ENCODE assay signal across 12 cellular contexts in genomic region chr20:12358006-12358654, GRCh38.
DNase-seq lines count a peak whose midpoint lies in the region; TF ChIP-seq lines count a peak whose summit lies in the region.
"Had no signal": no experiment of that assay in that cellular context is flagged by ENCODE, and none has a peak within 500 bp of the region (broad histone marks: within the 10 kb centered on the region; RNA-seq: fewer than 3 reads in every experiment).

No MANE protein-coding gene starts in this region.

- in situ Hi-C loops in SK-MEL-5 (cut with HindIII; ENCODE audit: low pct_unique_long_range_greater_than_20kb, low sequenced_read_pairs): no loop called here

- H3K9me3 ChIP-seq in A673 (ENCODE audit: low read depth, low read length, poor library complexity, severe bottlenecking) (no peaks in the 10 kb centered on the region), tibial artery (peaks cover 0 to 7% (median 0%) of the 10 kb centered on the region in 3 donors)

- intact Hi-C loops in A673 (cut with micrococcal nuclease; ENCODE audit: unreplicated experiment): no loop called here
- intact Hi-C loops in tibial artery (cut with DNase I; ENCODE audit: low total_unique reads): no loop called here
- intact Hi-C loops in activated CD4-positive, alpha-beta T cell treated with anti-CD3 and anti-CD28 coated beads, Interleukin-2, amount 10 ng/mL, durations not matched to agents 24 days and 14 days (cut with micrococcal nuclease): no loop called here
- intact Hi-C loops in CD14-positive monocyte (cut with micrococcal nuclease): no loop called here

- H3K27ac Mint-ChIP-seq in glutamatergic neuron (ENCODE audit: unreplicated experiment) (no peak overlapping the region), CD14-positive monocyte (no peak overlapping the region)
- H3K27ac Mint-ChIP-seq in activated CD4-positive, alpha-beta T cell treated with anti-CD3 and anti-CD28 coated beads, Interleukin-2, amount 10 ng/mL, durations not matched to agents 24 days and 14 days: no peak overlapping the region
- H3K27ac Mint-ChIP-seq: activated B cell treated with CpG ODN at 0.5 μM for 24 hours had no signal

- H3K36me3 Mint-ChIP-seq in glutamatergic neuron (ENCODE audit: unreplicated experiment) (no peaks in the 10 kb centered on the region), CD14-positive monocyte (no peaks in the 10 kb centered on the region)
- H3K36me3 Mint-ChIP-seq in activated CD4-positive, alpha-beta T cell treated with anti-CD3 and anti-CD28 coated beads, Interleukin-2, amount 10 ng/mL, durations not matched to agents 24 days and 14 days (ENCODE audit: low read depth): no peaks in the 10 kb centered on the region

- POLR2A ChIA-PET in A673 (lab: Charles Lee; ENCODE audit: low non-redundant PET): no interaction called here

- H3K9me3 Mint-ChIP-seq in glutamatergic neuron (ENCODE audit: unreplicated experiment) (no peaks in the 10 kb centered on the region), CD14-positive monocyte (peaks cover 0 to 13% (median 3%) of the 10 kb centered on the region in 7 donors)
- H3K9me3 Mint-ChIP-seq in activated CD4-positive, alpha-beta T cell treated with anti-CD3 and anti-CD28 coated beads, Interleukin-2, amount 10 ng/mL, durations not matched to agents 24 days and 14 days: peaks cover 6% of the 10 kb centered on the region

- no TSS peak for BruUV-seq in A673 (replicated peaks; lab: Mats Ljungman, UMichigan)

- H3K27ac ChIP-seq in A673 (ENCODE audit: low read depth, low read length, poor library complexity, severe bottlenecking): no peak overlapping the region
- H3K27ac ChIP-seq in tibial artery: no peak overlapping the region

- H3K4me3 Mint-ChIP-seq in glutamatergic neuron (ENCODE audit: unreplicated experiment) (no peak overlapping the region), CD14-positive monocyte (no peak overlapping the region)
- no peak overlapping the region for H3K4me3 Mint-ChIP-seq in activated CD4-positive, alpha-beta T cell treated with anti-CD3 and anti-CD28 coated beads, Interleukin-2, amount 10 ng/mL, durations not matched to agents 24 days and 14 days
- H3K4me3 Mint-ChIP-seq: activated B cell treated with CpG ODN at 0.5 μM for 24 hours had no signal

- no peaks in the 10 kb centered on the region for H3K4me1 Mint-ChIP-seq in glutamatergic neuron (ENCODE audit: low read depth, unreplicated experiment)
- no peaks in the 10 kb centered on the region for H3K4me1 Mint-ChIP-seq in activated CD4-positive, alpha-beta T cell treated with anti-CD3 and anti-CD28 coated beads, Interleukin-2, amount 10 ng/mL, durations not matched to agents 24 days and 14 days
- H3K4me1 Mint-ChIP-seq in CD14-positive monocyte: no peaks in the 10 kb centered on the region
- H3K4me1 Mint-ChIP-seq: activated B cell treated with CpG ODN at 0.5 μM for 24 hours had no signal

- H3K27me3 ChIP-seq in A673 (replicated peaks; ENCODE audit: insufficient read depth, low read depth, low read length, poor library complexity): no peaks in the 10 kb centered on the region
- H3K27me3 ChIP-seq in H7 (ENCODE audit: control insufficient read depth, insufficient read depth, low read length): no peaks in the 10 kb centered on the region
- H3K27me3 ChIP-seq in tibial artery: no peaks in the 10 kb centered on the region

- DNase-seq in A673 (ENCODE audit: low spot score) (peak; percentile 12), H7 (peak; percentile 5), SK-MEL-5 (ENCODE audit: low read depth, low spot score) (peak; percentile 77), glutamatergic neuron (no peak), tibial artery (no peak), CD14-positive monocyte (ENCODE audit: low spot score) (no peak)
- DNase-seq in stimulated activated CD4-positive, alpha-beta T cell treated with anti-CD3 and anti-CD28 coated beads, Interleukin-2, amount 100 ng/mL, for 24 hours: no peak
- DNase-seq in activated CD4-positive, alpha-beta T cell treated with anti-CD3 and anti-CD28 coated beads, Interleukin-2, amount 10 ng/mL, durations not matched to agents 24 days and 14 days: no peak
- DNase-seq: activated B cell treated with CpG ODN at 0.5 μM for 24 hours; activated effector memory CD4-positive, alpha-beta T cell treated with Interleukin-2 at 50 U/mL for 16 hours; dermis blood vessel endothelial cell had no signal

- H3K4me1 ChIP-seq in A673 (ENCODE audit: insufficient read depth, low read length, poor library complexity, severe bottlenecking): no peaks in the 10 kb centered on the region
- H3K4me1 ChIP-seq in tibial artery: no peaks in the 10 kb centered on the region

- H3K4me3 ChIP-seq in A673 (ENCODE audit: low read depth, low read length, poor library complexity, severe bottlenecking): no peak overlapping the region
- H3K4me3 ChIP-seq in H7 (ENCODE audit: insufficient read depth, low read depth, low read length): no peak overlapping the region
- no peak overlapping the region for H3K4me3 ChIP-seq in tibial artery
- H3K4me3 ChIP-seq: K562 had no signal

- H3K36me3 ChIP-seq in A673 (ENCODE audit: insufficient read depth, low read length, poor library complexity, severe bottlenecking) (no peaks in the 10 kb centered on the region), H7 (replicated peaks; ENCODE audit: control insufficient read depth, insufficient read depth, low read length) (no peaks in the 10 kb centered on the region), tibial artery (no peaks in the 10 kb centered on the region)

- H3K27me3 Mint-ChIP-seq in glutamatergic neuron (ENCODE audit: unreplicated experiment) (no peaks in the 10 kb centered on the region), CD14-positive monocyte (ENCODE audit: low read depth in 3 of 3) (peaks cover 0 to 2% (median 0%) of the 10 kb centered on the region in 3 donors)
- no peaks in the 10 kb centered on the region for H3K27me3 Mint-ChIP-seq in activated CD4-positive, alpha-beta T cell treated with anti-CD3 and anti-CD28 coated beads, Interleukin-2, amount 10 ng/mL, durations not matched to agents 24 days and 14 days
- H3K27me3 Mint-ChIP-seq: activated B cell treated with CpG ODN at 0.5 μM for 24 hours had no signal

- CTCF ChIA-PET in A673 (lab: Charles Lee): interaction anchor here (0.6 to 1.4 kb wide), 3 partner anchors 249 to 415 kb away, joined by 3 to 10 read pairs (median 7); no protein-coding TSS in a partner anchor

- TF ChIP-seq CTCF in A673 (conservative IDR thresholded peaks at IDR 0.05; ENCODE audit: low read depth, low read length) (peak; percentile 38; the same call in 1 of the 2 replicates), glutamatergic neuron (IDR thresholded peaks at IDR 0.05; ENCODE audit: partially characterized antibody, unreplicated experiment) (peak; percentile 40), tibial artery (IDR thresholded peaks at IDR 0.05) (no peak), CD14-positive monocyte (IDR thresholded peaks at IDR 0.05) (no peak)

Comparison
In these comparisons a context has a peak if more than half of its experiments do, and no peak if none do; other contexts are left out.
1. DNase-seq: peak in A673 (single experiment), H7 (single experiment) and SK-MEL-5 (single experiment); none in glutamatergic neuron (single experiment), stimulated activated CD4-positive, alpha-beta T cell treated with anti-CD3 and anti-CD28 coated beads, Interleukin-2, amount 100 ng/mL, for 24 hours (0 of 2), tibial artery (0 of 2), activated CD4-positive, alpha-beta T cell treated with anti-CD3 and anti-CD28 coated beads, Interleukin-2, amount 10 ng/mL, durations not matched to agents 24 days and 14 days (single experiment) and CD14-positive monocyte (single experiment).
2. CTCF ChIP-seq: peak in A673 (single experiment) and glutamatergic neuron (single experiment); none in tibial artery (0 of 2) and CD14-positive monocyte (single experiment).